10 cellular contexts compared by ENCODE assay signal in the genomic region with DNA sequence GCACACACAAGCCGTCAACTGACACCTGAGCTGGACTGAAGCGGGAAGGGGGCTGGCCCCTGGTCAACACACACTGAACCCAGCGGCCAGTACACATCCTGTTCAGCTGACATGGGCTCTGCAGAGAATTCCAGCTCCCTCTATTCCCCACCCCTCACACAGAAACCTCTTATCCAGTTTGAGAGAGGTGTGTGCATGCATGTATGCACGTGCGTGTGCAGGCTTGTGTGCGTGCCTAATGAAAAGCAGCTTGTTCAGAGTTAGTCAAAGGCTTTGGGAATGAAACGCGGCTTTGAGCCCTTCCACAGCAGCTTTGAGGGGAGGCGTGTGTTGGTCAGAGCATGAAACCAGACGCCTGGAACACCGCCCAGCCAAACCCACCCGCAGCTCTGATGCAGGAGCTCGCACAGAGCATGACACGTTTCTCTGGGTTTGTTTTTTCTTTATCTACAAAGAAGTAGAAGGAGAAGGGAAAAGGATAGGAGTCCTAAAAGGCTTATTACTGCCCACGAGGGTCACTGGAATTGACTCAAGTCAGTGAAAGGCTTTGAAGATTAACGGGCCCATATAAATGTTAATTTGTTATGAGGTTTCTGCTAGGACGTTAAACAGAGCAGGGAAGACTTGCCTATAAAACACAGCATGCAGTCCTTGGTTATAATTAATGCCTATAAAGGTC.
DNase-seq lines count a peak whose midpoint lies in the region; ATAC-seq, FAIRE-seq and TF ChIP-seq lines count a peak whose summit lies in the region.
"Had no signal": no experiment of that assay in that cellular context is flagged by ENCODE, and none has a peak within 500 bp of the region (broad histone marks: within the 10 kb centered on the region; RNA-seq: fewer than 3 reads in every experiment).

No MANE protein-coding gene starts in this region.

- H3K9me3 ChIP-seq in thymus (ENCODE audit: control insufficient read depth), result no peaks in the 10 kb centered on the region

- 50% methylated on average over 17 of the region's 17 CpGs for WGBS in thymus

- H3K4me3 ChIP-seq in thymus (ENCODE audit: low read length), result no peak overlapping the region

- no peaks in the 10 kb centered on the region for H3K9me3 Mint-ChIP-seq in WTC11

- peak overlapping the region; percentile 36 for H3K27ac ChIP-seq in thymus (ENCODE audit: low read depth)
- H3K27ac ChIP-seq: 22Rv1 had no signal

- no peak for FAIRE-seq in frontal cortex (lab: Jason Lieb, UNC)
- FAIRE-seq: H54 had no signal

- H3K4me1 Mint-ChIP-seq in WTC11, result peaks cover 49% of the 10 kb centered on the region

- ATAC-seq in WTC11 (peak; percentile 46), GM18907 (IDR thresholded peaks at IDR 0.05; ENCODE audit: unreplicated experiment) (no peak)

- no peak overlapping the region for H3K4me3 Mint-ChIP-seq in WTC11

- no peaks in the 10 kb centered on the region for H3K36me3 Mint-ChIP-seq in WTC11

- peak; percentile 41 for DNase-seq in DMS 273 (lab: John Stamatoyannopoulos, UW; ENCODE audit: unreplicated experiment)
- DNase-seq in DMS 273 treated with DMSO at 0.1 percent for 48 hours (lab: John Stamatoyannopoulos, UW), result no peak
- no peak for DNase-seq in WTC11 (ENCODE audit: low spot score)
- peak; percentile 78 for DNase-seq in islet precursor cell
- no peak for DNase-seq in globus pallidus (ENCODE audit: low spot score)
- no peak for DNase-seq in frontal cortex (ENCODE audit: low spot score in 2 of 2)

- H3K27me3 ChIP-seq in thymus (ENCODE audit: control insufficient read depth, insufficient read depth), result no peaks in the 10 kb centered on the region

- POLR2A ChIA-PET in WTC11 (lab: Charles Lee), result no interaction called here

- no peak for TF ChIP-seq CTCF in WTC11 (IDR thresholded peaks at IDR 0.05)

- H3K36me3 ChIP-seq in thymus (ENCODE audit: control insufficient read depth, insufficient read depth), result no peaks in the 10 kb centered on the region

- no peaks in the 10 kb centered on the region; the same call in 1 of the 2 replicates for H3K27me3 Mint-ChIP-seq in WTC11 (ENCODE audit: low read depth)

- CTCF ChIA-PET in WTC11 (lab: Charles Lee), result interaction anchor here (1.0 to 2.2 kb wide), 4 partner anchors 44 to 147 kb away, joined by 3 to 10 read pairs (median 4); no protein-coding TSS in a partner anchor

- H3K27ac Mint-ChIP-seq in WTC11, result no peak overlapping the region

- H3K4me1 ChIP-seq in thymus (ENCODE audit: control insufficient read depth, insufficient read depth, low read length), result peaks cover 43% of the 10 kb centered on the region

TF ChIP-seq in WTC11, 78 proteins besides CTCF, POLR2A, EP300 and RAD21:
- TF ChIP-seq, protein P1, sequence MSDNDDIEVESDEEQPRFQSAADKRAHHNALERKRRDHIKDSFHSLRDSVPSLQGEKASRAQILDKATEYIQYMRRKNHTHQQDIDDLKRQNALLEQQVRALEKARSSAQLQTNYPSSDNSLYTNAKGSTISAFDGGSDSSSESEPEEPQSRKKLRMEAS (CRISPR knock-in tag; IDR thresholded peaks at IDR 0.05), result no peak
- TF ChIP-seq TCF7 (CRISPR knock-in tag; IDR thresholded peaks at IDR 0.05; ENCODE audit: low read depth) (no peak), GABPB1 (CRISPR knock-in tag; IDR thresholded peaks at IDR 0.05) (peak; percentile 49; the same call in 1 of the 2 replicates), NR3C1 (CRISPR knock-in tag; conservative IDR thresholded peaks at IDR 0.05; ENCODE audit: low read depth) (no peak)
- TF ChIP-seq, protein P2, sequence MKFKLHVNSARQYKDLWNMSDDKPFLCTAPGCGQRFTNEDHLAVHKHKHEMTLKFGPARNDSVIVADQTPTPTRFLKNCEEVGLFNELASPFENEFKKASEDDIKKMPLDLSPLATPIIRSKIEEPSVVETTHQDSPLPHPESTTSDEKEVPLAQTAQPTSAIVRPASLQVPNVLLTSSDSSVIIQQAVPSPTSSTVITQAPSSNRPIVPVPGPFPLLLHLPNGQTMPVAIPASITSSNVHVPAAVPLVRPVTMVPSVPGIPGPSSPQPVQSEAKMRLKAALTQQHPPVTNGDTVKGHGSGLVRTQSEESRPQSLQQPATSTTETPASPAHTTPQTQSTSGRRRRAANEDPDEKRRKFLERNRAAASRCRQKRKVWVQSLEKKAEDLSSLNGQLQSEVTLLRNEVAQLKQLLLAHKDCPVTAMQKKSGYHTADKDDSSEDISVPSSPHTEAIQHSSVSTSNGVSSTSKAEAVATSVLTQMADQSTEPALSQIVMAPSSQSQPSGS (CRISPR knock-in tag; IDR thresholded peaks at IDR 0.05; ENCODE audit: borderline replicate concordance, low read depth), result no peak
- TF ChIP-seq, protein P3, sequence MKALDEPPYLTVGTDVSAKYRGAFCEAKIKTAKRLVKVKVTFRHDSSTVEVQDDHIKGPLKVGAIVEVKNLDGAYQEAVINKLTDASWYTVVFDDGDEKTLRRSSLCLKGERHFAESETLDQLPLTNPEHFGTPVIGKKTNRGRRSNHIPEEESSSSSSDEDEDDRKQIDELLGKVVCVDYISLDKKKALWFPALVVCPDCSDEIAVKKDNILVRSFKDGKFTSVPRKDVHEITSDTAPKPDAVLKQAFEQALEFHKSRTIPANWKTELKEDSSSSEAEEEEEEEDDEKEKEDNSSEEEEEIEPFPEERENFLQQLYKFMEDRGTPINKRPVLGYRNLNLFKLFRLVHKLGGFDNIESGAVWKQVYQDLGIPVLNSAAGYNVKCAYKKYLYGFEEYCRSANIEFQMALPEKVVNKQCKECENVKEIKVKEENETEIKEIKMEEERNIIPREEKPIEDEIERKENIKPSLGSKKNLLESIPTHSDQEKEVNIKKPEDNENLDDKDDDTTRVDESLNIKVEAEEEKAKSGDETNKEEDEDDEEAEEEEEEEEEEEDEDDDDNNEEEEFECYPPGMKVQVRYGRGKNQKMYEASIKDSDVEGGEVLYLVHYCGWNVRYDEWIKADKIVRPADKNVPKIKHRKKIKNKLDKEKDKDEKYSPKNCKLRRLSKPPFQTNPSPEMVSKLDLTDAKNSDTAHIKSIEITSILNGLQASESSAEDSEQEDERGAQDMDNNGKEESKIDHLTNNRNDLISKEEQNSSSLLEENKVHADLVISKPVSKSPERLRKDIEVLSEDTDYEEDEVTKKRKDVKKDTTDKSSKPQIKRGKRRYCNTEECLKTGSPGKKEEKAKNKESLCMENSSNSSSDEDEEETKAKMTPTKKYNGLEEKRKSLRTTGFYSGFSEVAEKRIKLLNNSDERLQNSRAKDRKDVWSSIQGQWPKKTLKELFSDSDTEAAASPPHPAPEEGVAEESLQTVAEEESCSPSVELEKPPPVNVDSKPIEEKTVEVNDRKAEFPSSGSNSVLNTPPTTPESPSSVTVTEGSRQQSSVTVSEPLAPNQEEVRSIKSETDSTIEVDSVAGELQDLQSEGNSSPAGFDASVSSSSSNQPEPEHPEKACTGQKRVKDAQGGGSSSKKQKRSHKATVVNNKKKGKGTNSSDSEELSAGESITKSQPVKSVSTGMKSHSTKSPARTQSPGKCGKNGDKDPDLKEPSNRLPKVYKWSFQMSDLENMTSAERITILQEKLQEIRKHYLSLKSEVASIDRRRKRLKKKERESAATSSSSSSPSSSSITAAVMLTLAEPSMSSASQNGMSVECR (CRISPR knock-in tag; IDR thresholded peaks at IDR 0.05; ENCODE audit: borderline replicate concordance), result no peak

Comparison
In these comparisons a context has a peak if more than half of its experiments do, and no peak if none do; other contexts are left out.
1. DNase-seq: peak in DMS 273 (single experiment) and islet precursor cell (single experiment); none in DMS 273 treated with DMSO at 0.1 percent for 48 hours (single experiment), WTC11 (single experiment), globus pallidus (single experiment) and frontal cortex (0 of 2).